8 cellular contexts compared by ENCODE assay signal in genomic region chr6:44223471-44224153, GRCh38. TPM values are rescaled to one million over a fixed set of nuclear protein-coding genes. Genes with fewer than 3 reads are reported as not detected.
DNase-seq lines count a peak whose midpoint lies in the region; ATAC-seq, FAIRE-seq and TF ChIP-seq lines count a peak whose summit lies in the region.

Gene SLC29A1 (plus strand): TSS chr6:44223595. CDS start chr6:44227314, 3,719 bp downstream.

- H3K36me3 Mint-ChIP-seq in WTC11 = peaks cover 6% of the 10 kb centered on the region; the same call in 1 of the 2 replicates

- peak; percentile 84 for DNase-seq in GM06990 (ENCODE audit: extremely low read depth, insufficient read length)
- peak; percentile 45 for DNase-seq in NCI-H2196 treated with DMSO at 0.1 percent for 48 hours (lab: John Stamatoyannopoulos, UW; ENCODE audit: unreplicated experiment)
- peak; percentile 87 for DNase-seq in WTC11 (ENCODE audit: low spot score)
- DNase-seq in bronchial epithelial cell (ENCODE audit: low read depth) = no peak
- DNase-seq in iris pigment epithelial cell (ENCODE audit: low read depth) = peak; percentile 37
- DNase-seq in stimulated activated CD4-positive, alpha-beta T cell treated with anti-CD3 and anti-CD28 coated beads, Interleukin-15, amount 100 ng/mL, for 1 hour (ENCODE audit: low read depth in 1 of 2, low spot score in 1 of 2) = peak; percentile 69 to 78

- peak within 1 kb of the TSS; percentile 95 for H3K27ac Mint-ChIP-seq in WTC11

- H3K9me3 Mint-ChIP-seq in WTC11 = no peaks in the 10 kb centered on the region

- ATAC-seq in HG02678 (IDR thresholded peaks at IDR 0.05; ENCODE audit: unreplicated experiment) = peak; percentile 48
- ATAC-seq in WTC11 = peak; percentile 38
- ATAC-seq in GM21515 (IDR thresholded peaks at IDR 0.05; ENCODE audit: unreplicated experiment) = no peak

- H3K4me3 Mint-ChIP-seq in WTC11 = peak within 1 kb of the TSS; percentile 89

- POLR2A ChIA-PET in WTC11 (lab: Charles Lee) = interaction anchor here (0.6 to 5.7 kb wide), 10 partner anchors 11 to 51 kb away, joined by 3 to 63 read pairs (median 6); partner anchors contain the start of genes HSP90AB1 and SLC35B2

- no peak for FAIRE-seq in bronchial epithelial cell (lab: Jason Lieb, UNC)

- H3K4me3 ChIP-seq in GM06990 (replicated peaks; ENCODE audit: low read depth, low read length) (peak within 1 kb of the TSS; percentile 73), bronchial epithelial cell (ENCODE audit: low read depth, low read length) (peak within 1 kb of the TSS; percentile 52)

- H3K27me3 ChIP-seq in GM06990 (replicated peaks; ENCODE audit: control insufficient read depth, insufficient read depth, low read length) = no peaks in the 10 kb centered on the region
- no peaks in the 10 kb centered on the region for H3K27me3 ChIP-seq in bronchial epithelial cell (ENCODE audit: control insufficient read depth, insufficient read depth, low read length)

- H3K36me3 ChIP-seq in GM06990 (ENCODE audit: control insufficient read depth, insufficient read depth, low read length) (0 out of 2 replicates have a peak, but pooled peaks cover 2% of the 10 kb centered on the region), bronchial epithelial cell (ENCODE audit: control insufficient read depth, insufficient read depth, low read length) (no peaks in the 10 kb centered on the region)

- CTCF ChIA-PET in WTC11 (lab: Charles Lee) = interaction anchor here (0.6 to 10.7 kb wide), 20 partner anchors 9 to 123 kb away, joined by 3 to 174 read pairs (median 4); partner anchors contain the start of genes HSP90AB1 and SLC35B2

- no peaks in the 10 kb centered on the region for H3K27me3 Mint-ChIP-seq in WTC11 (ENCODE audit: low read depth)

- H3K4me1 Mint-ChIP-seq in WTC11 = peaks cover 55% of the 10 kb centered on the region

- TF ChIP-seq CTCF in GM06990 (IDR thresholded peaks at IDR 0.05; ENCODE audit: insufficient read depth, low read length, poor library complexity, severe bottlenecking) (no peak), WTC11 (IDR thresholded peaks at IDR 0.05) (peak; percentile 36; the same call in 1 of the 2 replicates), bronchial epithelial cell (IDR thresholded peaks at IDR 0.05; ENCODE audit: insufficient read depth, low read length, severe bottlenecking) (no peak)

TF ChIP-seq in WTC11, 78 proteins besides CTCF, POLR2A, EP300 and RAD21 (continues in another document):
- TF ChIP-seq ZMAT4 (CRISPR knock-in tag; IDR thresholded peaks at IDR 0.05) (no peak), FOXK1 (CRISPR knock-in tag; IDR thresholded peaks at IDR 0.05) (0 out of 2 replicates have a peak, but pooled peaks have one; percentile 67), SP1 (CRISPR knock-in tag; conservative IDR thresholded peaks at IDR 0.05) (peak; percentile 79), CBFB (CRISPR knock-in tag; IDR thresholded peaks at IDR 0.05; ENCODE audit: low read depth) (no peak), ERG (CRISPR knock-in tag; IDR thresholded peaks at IDR 0.05) (no peak), ZNF281 (CRISPR knock-in tag; IDR thresholded peaks at IDR 0.05) (no peak), MYBL2 (CRISPR knock-in tag; IDR thresholded peaks at IDR 0.05) (no peak), NFYB (CRISPR knock-in tag; conservative IDR thresholded peaks at IDR 0.05; ENCODE audit: low read depth) (peak; percentile 15; the same call in 1 of the 2 replicates), NR1H2 (CRISPR knock-in tag; IDR thresholded peaks at IDR 0.05) (no peak), HMGXB4 (CRISPR knock-in tag; IDR thresholded peaks at IDR 0.05) (peak; percentile 36; the same call in 1 of the 2 replicates), SMAD4 (CRISPR knock-in tag; IDR thresholded peaks at IDR 0.05) (no peak), ZNF423 (CRISPR knock-in tag; IDR thresholded peaks at IDR 0.05) (peak; percentile 85), NFE2L1 (CRISPR knock-in tag; IDR thresholded peaks at IDR 0.05) (no peak), ELF4 (CRISPR knock-in tag; IDR thresholded peaks at IDR 0.05; ENCODE audit: low read depth) (peak; percentile 38; the same call in 1 of the 2 replicates), IRF1 (CRISPR knock-in tag; IDR thresholded peaks at IDR 0.05) (peak; percentile 41; the same call in 1 of the 2 replicates), AR (CRISPR knock-in tag; IDR thresholded peaks at IDR 0.05) (no peak), NFATC4 (CRISPR knock-in tag; IDR thresholded peaks at IDR 0.05) (no peak), ETV6 (CRISPR knock-in tag; IDR thresholded peaks at IDR 0.05) (peak; percentile 84)

RNA-seq across cellular contexts. Expression of gene SLC29A1, which starts in this region (rescaled TPM):
- total RNA-seq in WTC11 (2021) (131 to 139 TPM (median 132 TPM) in 3 replicates), bronchial epithelial cell (1.2 and 1.8 TPM in 2 replicates)

Comparison
In these comparisons a context has a peak if more than half of its experiments do, and no peak if none do; other contexts are left out.
1. RNA of gene SLC29A1 (total RNA-seq): 131 to 139 TPM in WTC11; 1.2 to 1.8 TPM in bronchial epithelial cell; every median in the first group is over 10 times any median in the second.